In genomic region chr2:200042944-200043343, GRCh38 we compare ENCODE assay signal across 18 cellular contexts.
DNase-seq lines count a peak whose midpoint lies in the region; FAIRE-seq and TF ChIP-seq lines count a peak whose summit lies in the region.
"Had no signal": no experiment of that assay in that cellular context is flagged by ENCODE, and none has a peak within 500 bp of the region (broad histone marks: within the 10 kb centered on the region; RNA-seq: fewer than 3 reads in every experiment).

No MANE protein-coding gene starts in this region.

- no peak for TF ChIP-seq POLR2A in lower leg skin (IDR thresholded peaks at IDR 0.05)

- FAIRE-seq in RCC 7860 (lab: Jason Lieb, UNC), result no peak
- FAIRE-seq: pancreas had no signal

- no peaks in the 10 kb centered on the region for H3K27me3 ChIP-seq in smooth muscle cell (ENCODE audit: low read depth)
- H3K27me3 ChIP-seq: BLaER1 treated with 17β-estradiol and CSF1 and Interleukin-3, amounts not matched to agents 10 nM and 100 nM; gastrocnemius medialis; pancreas; testis had no signal

- intact Hi-C loops in lower leg skin (cut with DNase I; ENCODE audit: low total_unique reads), result no loop called here

- peaks cover 26% of the 10 kb centered on the region for H3F3A ChIP-seq in smooth muscle cell (ENCODE audit: low read depth)

- TF ChIP-seq CTCF in smooth muscle cell (IDR thresholded peaks at IDR 0.05; ENCODE audit: borderline replicate concordance, insufficient read depth, poor library complexity, severe bottlenecking) (no peak), lower leg skin (IDR thresholded peaks at IDR 0.05) (no peak)

- H3K9me3 ChIP-seq in smooth muscle cell (replicated peaks; ENCODE audit: low read depth), result no peaks in the 10 kb centered on the region
- H3K9me3 ChIP-seq: gastrocnemius medialis, pancreas, testis had no signal

- no peaks in the 10 kb centered on the region for H3K36me3 ChIP-seq in smooth muscle cell (ENCODE audit: low read depth)
- H3K36me3 ChIP-seq: gastrocnemius medialis, pancreas had no signal

- peak overlapping the region; percentile 73 for H3K4me2 ChIP-seq in smooth muscle cell
- H3K4me2 ChIP-seq: BLaER1 treated with 17β-estradiol and CSF1 and Interleukin-3, amounts not matched to agents 10 nM and 100 nM had no signal

- H3K9ac ChIP-seq in smooth muscle cell (ENCODE audit: low read depth), result peak overlapping the region; percentile 57
- H3K9ac ChIP-seq: BLaER1 treated with 17β-estradiol and CSF1 and Interleukin-3, amounts not matched to agents 10 nM and 100 nM had no signal

- no peaks in the 10 kb centered on the region for H4K20me1 ChIP-seq in smooth muscle cell (ENCODE audit: low read depth)
- H4K20me1 ChIP-seq: BLaER1 treated with 17β-estradiol and CSF1 and Interleukin-3, amounts not matched to agents 10 nM and 100 nM had no signal

- no peaks in the 10 kb centered on the region for H3K79me2 ChIP-seq in smooth muscle cell (ENCODE audit: low read depth)

- no peak overlapping the region for H2AFZ ChIP-seq in smooth muscle cell (ENCODE audit: low read depth)

- DNase-seq in GM04504 (ENCODE audit: low read depth) (peak; percentile 44), RCC 7860 (ENCODE audit: low spot score) (peak; percentile 16), fibroblast of peridontal ligament (ENCODE audit: extremely low read depth) (peak; percentile 82), smooth muscle cell (lab: John Stamatoyannopoulos, UW; ENCODE audit: unreplicated experiment) (no peak), NCI-H1417 (lab: John Stamatoyannopoulos, UW) (no peak), cerebellar nuclear complex (lab: John Stamatoyannopoulos, UW) (no peak), lower leg skin (ENCODE audit: low spot score in 2 of 2) (no peak)
- DNase-seq: activated CD4-positive, CD25-positive, alpha-beta regulatory T cell; activated CD8-positive, alpha-beta memory T cell treated with anti-CD3 and anti-CD28 coated beads for 24 hours; DMS153; gastrocnemius medialis; MM.1S; NCI-H2029; NCI-H510A; pancreas; stimulated activated CD4-positive, alpha-beta T cell treated with anti-CD3 and anti-CD28 coated beads, Interleukin-4, amount 100 ng/mL, for 24 hours; testis had no signal

- H3K27ac ChIP-seq in smooth muscle cell (ENCODE audit: low read depth), result peak overlapping the region; percentile 95
- H3K27ac ChIP-seq: BLaER1 treated with 17β-estradiol and CSF1 and Interleukin-3, amounts not matched to agents 10 nM and 100 nM; gastrocnemius medialis; pancreas; testis had no signal

- peaks cover 16% of the 10 kb centered on the region for H3K4me1 ChIP-seq in smooth muscle cell (ENCODE audit: low read depth)
- H3K4me1 ChIP-seq: gastrocnemius medialis, pancreas, testis had no signal

- H3K4me3 ChIP-seq in smooth muscle cell (no peak overlapping the region), lower leg skin (ENCODE audit: low read depth, poor library complexity, severe bottlenecking) (no peak overlapping the region)
- H3K4me3 ChIP-seq: BLaER1 treated with 17β-estradiol and CSF1 and Interleukin-3, amounts not matched to agents 10 nM and 100 nM; gastrocnemius medialis; pancreas; testis had no signal

Comparison
In these comparisons a context has a peak if more than half of its experiments do, and no peak if none do; other contexts are left out.
1. DNase-seq: peak in GM04504 (single experiment), RCC 7860 (single experiment) and fibroblast of peridontal ligament (single experiment); none in smooth muscle cell (single experiment), NCI-H1417 (0 of 3), cerebellar nuclear complex (0 of 2) and lower leg skin (0 of 2).